Comparison of ENCODE assay signal across 1 cellular context in the genomic region with DNA sequence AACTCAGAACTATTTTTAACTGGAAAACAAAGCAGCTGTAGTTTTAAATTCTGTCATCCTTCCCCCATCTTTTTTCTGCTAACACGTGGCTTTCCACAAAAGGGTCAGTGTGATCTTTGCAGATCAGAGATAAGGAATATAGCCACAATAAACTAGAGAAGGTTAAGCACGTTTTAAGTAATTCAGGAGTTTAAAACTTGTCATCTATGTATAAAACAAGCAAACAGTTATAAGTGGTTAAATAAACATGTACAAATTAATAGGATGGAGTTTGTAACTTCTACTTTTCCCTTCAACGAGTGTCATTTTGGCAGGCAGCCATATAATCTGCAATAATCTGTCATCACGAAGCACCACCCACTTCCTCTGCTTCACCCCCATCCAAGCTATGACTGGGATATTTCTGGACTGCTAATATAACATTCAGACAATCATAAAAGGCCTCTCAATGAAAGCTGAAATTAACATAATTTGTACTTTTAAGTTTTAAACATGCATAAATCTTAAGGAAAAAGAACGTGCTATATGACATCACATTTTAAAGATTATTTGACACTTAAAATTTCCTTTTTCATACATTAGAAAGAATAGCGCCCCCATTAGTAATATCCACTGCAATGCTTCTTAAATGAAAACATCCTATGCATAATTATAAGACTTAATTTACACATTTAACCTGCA.
TF ChIP-seq lines count a peak whose summit lies in the region.

No MANE protein-coding gene starts in this region.

TF ChIP-seq in K562, 482 proteins besides CTCF, POLR2A, EP300 and RAD21 (continued from another document and continues in another):
- peak; percentile 95 to 97 for TF ChIP-seq MNT (conservative IDR thresholded peaks at IDR 0.05)
- 0 out of 2 replicates have a peak, but pooled peaks have one; percentile 24 for TF ChIP-seq ZBTB17 (CRISPR knock-in tag; IDR thresholded peaks at IDR 0.05)
- TF ChIP-seq, protein P1, sequence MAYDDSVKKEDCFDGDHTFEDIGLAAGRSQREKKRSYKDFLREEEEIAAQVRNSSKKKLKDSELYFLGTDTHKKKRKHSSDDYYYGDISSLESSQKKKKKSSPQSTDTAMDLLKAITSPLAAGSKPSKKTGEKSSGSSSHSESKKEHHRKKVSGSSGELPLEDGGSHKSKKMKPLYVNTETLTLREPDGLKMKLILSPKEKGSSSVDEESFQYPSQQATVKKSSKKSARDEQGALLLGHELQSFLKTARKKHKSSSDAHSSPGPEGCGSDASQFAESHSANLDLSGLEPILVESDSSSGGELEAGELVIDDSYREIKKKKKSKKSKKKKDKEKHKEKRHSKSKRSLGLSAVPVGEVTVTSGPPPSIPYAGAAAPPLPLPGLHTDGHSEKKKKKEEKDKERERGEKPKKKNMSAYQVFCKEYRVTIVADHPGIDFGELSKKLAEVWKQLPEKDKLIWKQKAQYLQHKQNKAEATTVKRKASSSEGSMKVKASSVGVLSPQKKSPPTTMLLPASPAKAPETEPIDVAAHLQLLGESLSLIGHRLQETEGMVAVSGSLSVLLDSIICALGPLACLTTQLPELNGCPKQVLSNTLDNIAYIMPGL (CRISPR knock-in tag; IDR thresholded peaks at IDR 0.05): no peak
- peak; percentile 39 for TF ChIP-seq TBP (optimal IDR thresholded peaks at IDR 0.05; ENCODE audit: low read depth, low read length)
- no peak for TF ChIP-seq JUNB (CRISPR knock-in tag; conservative IDR thresholded peaks at IDR 0.05)
- no peak for TF ChIP-seq ZNF561 (CRISPR knock-in tag; conservative IDR thresholded peaks at IDR 0.05)
- no peak for TF ChIP-seq HSF4 (CRISPR knock-in tag; IDR thresholded peaks at IDR 0.05; ENCODE audit: borderline replicate concordance)
- no peak for TF ChIP-seq ZNF589 (CRISPR knock-in tag; IDR thresholded peaks at IDR 0.05; ENCODE audit: low read depth)
- TF ChIP-seq CHD2 (IDR thresholded peaks at IDR 0.05; ENCODE audit: low read depth, low read length): no peak
- TF ChIP-seq TCF3 (CRISPR knock-in tag; IDR thresholded peaks at IDR 0.05): no peak
- TF ChIP-seq ASH1L (IDR thresholded peaks at IDR 0.05; ENCODE audit: borderline replicate concordance, low read depth, partially characterized antibody): no peak
- 0 out of 2 replicates have a peak, but pooled peaks have one; percentile 17 for TF ChIP-seq CBFA2T2 (conservative IDR thresholded peaks at IDR 0.05)
- TF ChIP-seq CBFB (CRISPR knock-in tag; IDR thresholded peaks at IDR 0.05): no peak
- TF ChIP-seq THRB (CRISPR knock-in tag; conservative IDR thresholded peaks at IDR 0.05): no peak
- TF ChIP-seq, protein P2, sequence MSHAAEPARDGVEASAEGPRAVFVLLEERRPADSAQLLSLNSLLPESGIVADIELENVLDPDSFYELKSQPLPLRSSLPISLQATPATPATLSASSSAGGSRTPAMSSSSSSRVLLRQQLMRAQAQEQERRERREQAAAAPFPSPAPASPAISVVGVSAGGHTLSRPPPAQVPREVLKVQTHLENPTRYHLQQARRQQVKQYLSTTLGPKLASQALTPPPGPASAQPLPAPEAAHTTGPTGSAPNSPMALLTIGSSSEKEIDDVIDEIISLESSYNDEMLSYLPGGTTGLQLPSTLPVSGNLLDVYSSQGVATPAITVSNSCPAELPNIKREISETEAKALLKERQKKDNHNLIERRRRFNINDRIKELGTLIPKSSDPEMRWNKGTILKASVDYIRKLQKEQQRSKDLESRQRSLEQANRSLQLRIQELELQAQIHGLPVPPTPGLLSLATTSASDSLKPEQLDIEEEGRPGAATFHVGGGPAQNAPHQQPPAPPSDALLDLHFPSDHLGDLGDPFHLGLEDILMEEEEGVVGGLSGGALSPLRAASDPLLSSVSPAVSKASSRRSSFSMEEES (CRISPR knock-in tag; IDR thresholded peaks at IDR 0.05): no peak
- TF ChIP-seq MTA3 (IDR thresholded peaks at IDR 0.05; ENCODE audit: borderline replicate concordance): peak; percentile 72
- TF ChIP-seq SNIP1 (IDR thresholded peaks at IDR 0.05; ENCODE audit: low read depth): no peak
- no peak for TF ChIP-seq ZSCAN29 (IDR thresholded peaks at IDR 0.05)
- TF ChIP-seq, protein P3, sequence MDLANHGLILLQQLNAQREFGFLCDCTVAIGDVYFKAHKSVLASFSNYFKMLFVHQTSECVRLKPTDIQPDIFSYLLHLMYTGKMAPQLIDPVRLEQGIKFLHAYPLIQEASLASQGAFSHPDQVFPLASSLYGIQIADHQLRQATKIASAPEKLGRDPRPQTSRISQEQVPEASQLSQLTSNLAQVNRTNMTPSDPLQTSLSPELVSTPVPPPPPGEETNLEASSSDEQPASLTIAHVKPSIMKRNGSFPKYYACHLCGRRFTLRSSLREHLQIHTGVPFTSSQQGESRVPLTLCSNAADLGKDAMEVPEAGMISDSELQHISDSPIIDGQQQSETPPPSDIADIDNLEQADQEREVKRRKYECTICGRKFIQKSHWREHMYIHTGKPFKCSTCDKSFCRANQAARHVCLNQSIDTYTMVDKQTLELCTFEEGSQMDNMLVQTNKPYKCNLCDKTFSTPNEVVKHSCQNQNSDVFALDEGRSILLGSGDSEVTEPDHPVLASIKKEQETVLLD (IDR thresholded peaks at IDR 0.05): no peak
- TF ChIP-seq RBM25 (IDR thresholded peaks at IDR 0.05; ENCODE audit: low read depth, low read length, severe bottlenecking): peak; percentile 8
- peak; percentile 36 for TF ChIP-seq NEUROD1 (IDR thresholded peaks at IDR 0.05; ENCODE audit: borderline replicate concordance, low read depth, low read length, partially characterized antibody)
- no peak for TF ChIP-seq ZNF282 (CRISPR knock-in tag; IDR thresholded peaks at IDR 0.05)
- no peak for TF ChIP-seq PHF20 (IDR thresholded peaks at IDR 0.05; ENCODE audit: partially characterized antibody)
- no peak; the same call in 1 of the 2 replicates for TF ChIP-seq THRAP3 (IDR thresholded peaks at IDR 0.05; ENCODE audit: borderline replicate concordance)
- TF ChIP-seq ZFPM2 (CRISPR knock-in tag; IDR thresholded peaks at IDR 0.05): no peak
- TF ChIP-seq NFIC (IDR thresholded peaks at IDR 0.05): peak; percentile 100
- TF ChIP-seq ZNF586 (CRISPR knock-in tag; conservative IDR thresholded peaks at IDR 0.05): no peak
- TF ChIP-seq ZNF311 (CRISPR knock-in tag; IDR thresholded peaks at IDR 0.05): no peak
- no peak for TF ChIP-seq KHSRP (IDR thresholded peaks at IDR 0.05)
- 0 out of 2 replicates have a peak, but pooled peaks have one; percentile 51 for TF ChIP-seq GATAD2B (IDR thresholded peaks at IDR 0.05; ENCODE audit: borderline replicate concordance)
- peak; percentile 88 for TF ChIP-seq BRD9 (IDR thresholded peaks at IDR 0.05; ENCODE audit: low read depth, partially characterized antibody)
- TF ChIP-seq, protein P4, sequence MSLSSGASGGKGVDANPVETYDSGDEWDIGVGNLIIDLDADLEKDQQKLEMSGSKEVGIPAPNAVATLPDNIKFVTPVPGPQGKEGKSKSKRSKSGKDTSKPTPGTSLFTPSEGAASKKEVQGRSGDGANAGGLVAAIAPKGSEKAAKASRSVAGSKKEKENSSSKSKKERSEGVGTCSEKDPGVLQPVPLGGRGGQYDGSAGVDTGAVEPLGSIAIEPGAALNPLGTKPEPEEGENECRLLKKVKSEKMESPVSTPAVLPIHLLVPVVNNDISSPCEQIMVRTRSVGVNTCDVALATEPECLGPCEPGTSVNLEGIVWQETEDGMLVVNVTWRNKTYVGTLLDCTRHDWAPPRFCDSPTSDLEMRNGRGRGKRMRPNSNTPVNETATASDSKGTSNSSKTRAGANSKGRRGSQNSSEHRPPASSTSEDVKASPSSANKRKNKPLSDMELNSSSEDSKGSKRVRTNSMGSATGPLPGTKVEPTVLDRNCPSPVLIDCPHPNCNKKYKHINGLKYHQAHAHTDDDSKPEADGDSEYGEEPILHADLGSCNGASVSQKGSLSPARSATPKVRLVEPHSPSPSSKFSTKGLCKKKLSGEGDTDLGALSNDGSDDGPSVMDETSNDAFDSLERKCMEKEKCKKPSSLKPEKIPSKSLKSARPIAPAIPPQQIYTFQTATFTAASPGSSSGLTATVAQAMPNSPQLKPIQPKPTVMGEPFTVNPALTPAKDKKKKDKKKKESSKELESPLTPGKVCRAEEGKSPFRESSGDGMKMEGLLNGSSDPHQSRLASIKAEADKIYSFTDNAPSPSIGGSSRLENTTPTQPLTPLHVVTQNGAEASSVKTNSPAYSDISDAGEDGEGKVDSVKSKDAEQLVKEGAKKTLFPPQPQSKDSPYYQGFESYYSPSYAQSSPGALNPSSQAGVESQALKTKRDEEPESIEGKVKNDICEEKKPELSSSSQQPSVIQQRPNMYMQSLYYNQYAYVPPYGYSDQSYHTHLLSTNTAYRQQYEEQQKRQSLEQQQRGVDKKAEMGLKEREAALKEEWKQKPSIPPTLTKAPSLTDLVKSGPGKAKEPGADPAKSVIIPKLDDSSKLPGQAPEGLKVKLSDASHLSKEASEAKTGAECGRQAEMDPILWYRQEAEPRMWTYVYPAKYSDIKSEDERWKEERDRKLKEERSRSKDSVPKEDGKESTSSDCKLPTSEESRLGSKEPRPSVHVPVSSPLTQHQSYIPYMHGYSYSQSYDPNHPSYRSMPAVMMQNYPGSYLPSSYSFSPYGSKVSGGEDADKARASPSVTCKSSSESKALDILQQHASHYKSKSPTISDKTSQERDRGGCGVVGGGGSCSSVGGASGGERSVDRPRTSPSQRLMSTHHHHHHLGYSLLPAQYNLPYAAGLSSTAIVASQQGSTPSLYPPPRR (CRISPR knock-in tag; IDR thresholded peaks at IDR 0.05; ENCODE audit: borderline replicate concordance): no peak
- TF ChIP-seq POLR2G (IDR thresholded peaks at IDR 0.05; ENCODE audit: low read depth, low read length): no peak; the same call in 1 of the 2 replicates
- TF ChIP-seq HNRNPUL1 (IDR thresholded peaks at IDR 0.05; ENCODE audit: low read length): no peak
- TF ChIP-seq YY1 (IDR thresholded peaks at IDR 0.05; ENCODE audit: borderline replicate concordance in 1 of 3, control insufficient read depth in 1 of 3, extremely low read depth in 1 of 3, insufficient read depth in 3 of 3, insufficient read length in 1 of 3, insufficient replicate concordance in 2 of 3, low read depth in 1 of 3, low read length in 2 of 3): peak in 1 of 3 experiments; percentile 68
- no peak for TF ChIP-seq ZNF253 (CRISPR knock-in tag; conservative IDR thresholded peaks at IDR 0.05)
- TF ChIP-seq SMAD1 (IDR thresholded peaks at IDR 0.05; ENCODE audit: low read depth, low read length, partially characterized antibody): peak; percentile 90
- TF ChIP-seq MCM5 (IDR thresholded peaks at IDR 0.05; ENCODE audit: low read depth): no peak
- 0 out of 2 replicates have a peak, but pooled peaks have one; percentile 73 for TF ChIP-seq ZNF766 (CRISPR knock-in tag; conservative IDR thresholded peaks at IDR 0.05)
- no peak for TF ChIP-seq ZNF347 (CRISPR knock-in tag; IDR thresholded peaks at IDR 0.05; ENCODE audit: low read depth)
- peak; percentile 66; the same call in 1 of the 2 replicates for TF ChIP-seq ZNF395 (CRISPR knock-in tag; IDR thresholded peaks at IDR 0.05)
- no peak for TF ChIP-seq RFX7 (CRISPR knock-in tag; IDR thresholded peaks at IDR 0.05)
- TF ChIP-seq NFIX (CRISPR knock-in tag; IDR thresholded peaks at IDR 0.05; ENCODE audit: low read depth): peak; percentile 87
- TF ChIP-seq ZNF280A (IDR thresholded peaks at IDR 0.05; ENCODE audit: low read depth, partially characterized antibody): no peak
- TF ChIP-seq, protein P5, sequence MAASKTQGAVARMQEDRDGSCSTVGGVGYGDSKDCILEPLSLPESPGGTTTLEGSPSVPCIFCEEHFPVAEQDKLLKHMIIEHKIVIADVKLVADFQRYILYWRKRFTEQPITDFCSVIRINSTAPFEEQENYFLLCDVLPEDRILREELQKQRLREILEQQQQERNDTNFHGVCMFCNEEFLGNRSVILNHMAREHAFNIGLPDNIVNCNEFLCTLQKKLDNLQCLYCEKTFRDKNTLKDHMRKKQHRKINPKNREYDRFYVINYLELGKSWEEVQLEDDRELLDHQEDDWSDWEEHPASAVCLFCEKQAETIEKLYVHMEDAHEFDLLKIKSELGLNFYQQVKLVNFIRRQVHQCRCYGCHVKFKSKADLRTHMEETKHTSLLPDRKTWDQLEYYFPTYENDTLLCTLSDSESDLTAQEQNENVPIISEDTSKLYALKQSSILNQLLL (CRISPR knock-in tag; IDR thresholded peaks at IDR 0.05; ENCODE audit: borderline replicate concordance): no peak
- TF ChIP-seq EP400 (IDR thresholded peaks at IDR 0.05): peak; percentile 97
